ENCODE assay signal across 9 cellular contexts in the genomic region with DNA sequence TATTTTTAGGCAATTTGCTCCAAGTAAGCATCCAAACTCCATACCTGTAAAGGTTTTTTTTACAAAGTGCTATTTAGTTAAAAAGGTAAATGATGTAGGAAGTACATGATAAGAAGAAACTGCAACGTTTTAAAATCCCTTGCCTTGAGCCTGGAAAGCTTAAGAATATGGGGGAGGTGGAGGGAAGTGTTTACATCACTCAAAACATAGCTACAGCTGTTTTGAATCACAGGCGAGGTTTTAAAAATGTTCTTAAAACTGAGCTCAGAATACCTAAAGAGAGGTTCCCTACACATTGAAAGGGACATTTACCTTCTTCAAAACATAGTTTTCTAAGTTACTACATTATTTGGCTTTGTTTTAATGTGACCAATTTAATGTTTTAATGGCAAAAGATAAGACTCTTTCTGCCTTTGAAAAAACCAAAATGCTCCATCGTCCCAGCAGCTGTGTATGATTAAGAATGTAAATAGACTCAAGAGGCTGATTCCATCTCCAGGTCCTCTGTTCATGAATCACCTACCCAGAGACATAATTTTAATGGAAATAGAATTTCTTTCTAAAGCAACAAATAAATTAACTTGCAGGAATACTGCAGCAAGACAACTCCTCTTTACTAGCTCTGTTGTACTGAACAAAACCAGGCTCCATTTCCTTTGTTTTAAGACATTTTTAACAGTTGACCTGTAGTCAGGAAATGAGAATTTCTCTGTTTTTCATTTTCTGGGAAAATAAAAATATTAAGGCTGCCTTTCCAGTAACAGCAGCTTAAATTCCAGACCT. TPM values are rescaled to one million over a fixed set of nuclear protein-coding genes. Genes with fewer than 3 reads are reported as not detected.
DNase-seq lines count a peak whose midpoint lies in the region; ATAC-seq, FAIRE-seq and TF ChIP-seq lines count a peak whose summit lies in the region.
"Had no signal": no experiment of that assay in that cellular context is flagged by ENCODE, and none has a peak within 500 bp of the region (broad histone marks: within the 10 kb centered on the region; RNA-seq: fewer than 3 reads in every experiment).

No MANE protein-coding gene starts in this region.

- H3K27me3 ChIP-seq in ascending aorta, result no peaks in the 10 kb centered on the region

- peak overlapping the region; percentile 23 to 58 for H3K27ac ChIP-seq in ascending aorta

- DNase-seq in HCEC 1CT (peak; percentile 81), ascending aorta (ENCODE audit: low spot score in 2 of 2) (no peak), kidney glomerular epithelial cell (lab: John Stamatoyannopoulos, UW) (peak; percentile 56), GM10266 (ENCODE audit: extremely low spot score) (no peak), medulla oblongata (ENCODE audit: extremely low spot score) (no peak), GM10248 (ENCODE audit: extremely low spot score) (no peak)
- DNase-seq: cerebellar nuclear complex had no signal

- intact Hi-C loops in ascending aorta (cut with DNase I), result no loop called here

- ATAC-seq in GM19452 (IDR thresholded peaks at IDR 0.05; ENCODE audit: unreplicated experiment), result no peak

- CTCF ChIA-PET in GM10248 (lab: Yijun Ruan, JAX), result interaction anchor here (1.3 kb wide), 1 partner anchor 312 kb away, joined by 5 read pairs; no protein-coding TSS in a partner anchor

- peak overlapping the region; percentile 33 to 35 for H3K4me3 ChIP-seq in ascending aorta

- no peaks in the 10 kb centered on the region for H3K9me3 ChIP-seq in ascending aorta

- peaks cover 0 to 22% of the 10 kb centered on the region in 2 donors for H3K4me1 ChIP-seq in ascending aorta

- POLR2A ChIA-PET in GM10248 (lab: Yijun Ruan, JAX), result no interaction called here

- no peaks in the 10 kb centered on the region for H3K36me3 ChIP-seq in ascending aorta

- TF ChIP-seq CTCF in ascending aorta (IDR thresholded peaks at IDR 0.05), result no peak
- no peak for TF ChIP-seq CTCF in GM10266 (IDR thresholded peaks at IDR 0.05; ENCODE audit: control insufficient read depth, insufficient read depth, low read depth, missing control alignments)
- TF ChIP-seq CTCF in GM10248 (IDR thresholded peaks at IDR 0.05; ENCODE audit: control extremely low read depth, extremely low read depth, low read depth, missing control alignments), result no peak

- FAIRE-seq in A204.1 (lab: Jason Lieb, UNC), result peak; percentile 95

RNA-seq across cellular contexts. Expression of a gene that starts 33.9 kb away (rescaled TPM):
- total RNA-seq in ascending aorta, result 5.3 TPM

Comparison
In these comparisons a context has a peak if more than half of its experiments do, and no peak if none do; other contexts are left out.
1. DNase-seq: peak in HCEC 1CT (single experiment) and kidney glomerular epithelial cell (single experiment); none in ascending aorta (0 of 2), GM10266 (single experiment), medulla oblongata (single experiment) and GM10248 (single experiment).